Comparison of ENCODE assay signal across 8 cellular contexts in the genomic region with DNA sequence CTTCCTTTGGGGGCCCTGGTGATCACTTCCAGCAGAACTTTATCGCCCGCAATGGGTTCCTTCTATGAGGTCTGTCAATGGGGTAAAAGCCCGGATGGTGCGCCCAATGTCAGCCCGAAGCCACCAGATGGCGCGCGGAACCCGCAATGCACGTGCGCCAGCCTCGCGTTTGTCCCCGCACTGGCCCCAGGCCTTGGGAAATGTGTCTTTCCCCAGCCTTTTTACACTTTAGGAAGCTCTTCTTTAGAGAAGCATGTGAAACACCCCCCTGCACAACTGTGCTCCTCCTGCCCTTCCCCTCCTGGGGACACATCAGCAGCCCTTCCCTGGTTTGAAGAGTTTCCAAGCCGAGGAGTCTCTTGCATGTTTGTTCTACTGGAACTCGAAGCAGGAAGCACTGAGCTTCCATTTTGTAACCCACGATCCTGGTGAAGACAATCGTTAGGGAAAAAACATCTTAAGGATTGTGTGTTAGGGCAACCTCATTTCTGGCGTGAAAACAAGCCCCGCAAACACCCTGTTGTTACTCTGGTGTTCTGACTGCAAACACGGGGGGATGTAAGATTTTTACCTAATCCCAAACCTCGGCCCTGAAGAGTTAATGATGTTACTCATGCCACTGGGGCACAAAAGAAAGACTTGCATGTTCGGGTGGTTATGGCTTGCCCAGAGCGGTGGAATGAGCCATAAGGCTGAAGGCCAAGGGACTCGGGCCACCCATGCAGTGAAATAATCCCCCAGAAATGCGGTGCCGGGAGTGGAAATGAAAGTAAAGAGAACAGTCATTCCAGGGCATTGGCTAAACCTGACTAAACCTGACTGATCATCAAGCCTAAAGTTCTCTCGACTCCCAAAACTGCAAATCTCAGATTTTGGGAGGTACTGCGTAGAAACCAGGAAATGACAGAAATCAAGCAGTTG. TPM values are rescaled to one million over a fixed set of nuclear protein-coding genes. Genes with fewer than 3 reads are reported as not detected.
DNase-seq lines count a peak whose midpoint lies in the region; ATAC-seq and TF ChIP-seq lines count a peak whose summit lies in the region.

No MANE protein-coding gene starts in this region.

- no peaks in the 10 kb centered on the region for H3K79me2 ChIP-seq in GM23248 (ENCODE audit: insufficient read depth)

- ATAC-seq in activated naive CD8-positive, alpha-beta T cell treated with anti-CD3 and anti-CD28 coated beads, Interleukin-2, amount 50 U/mL, for 24 hours: peak; percentile 66

- intact Hi-C loops in Calu3 (cut with micrococcal nuclease; ENCODE audit: unreplicated experiment) (loop anchor here (1.0 to 5.0 kb wide), 9 partner anchors 45 to 594 kb away; no protein-coding TSS in a partner anchor), transverse colon (cut with DNase I; ENCODE audit: low total_unique reads) (loop anchor here (5.0 to 10.0 kb wide), 4 partner anchors 113 to 1555 kb away; partner anchors contain the start of gene IRF2BP2)

- H3K4me3 Mint-ChIP-seq in Calu3 (ENCODE audit: low read depth, unreplicated experiment) (peak overlapping the region; percentile 51), progenitor cell of endocrine pancreas (ENCODE audit: low read depth) (no peak overlapping the region)
- no peak overlapping the region for H3K4me3 Mint-ChIP-seq in activated naive CD8-positive, alpha-beta T cell treated with anti-CD3 and anti-CD28 coated beads, Interleukin-2, amount 50 U/mL, for 24 hours

- H3K36me3 ChIP-seq in GM23248 (ENCODE audit: low read depth) (no peaks in the 10 kb centered on the region), cardiac muscle cell (no peaks in the 10 kb centered on the region), transverse colon (no peaks in the 10 kb centered on the region)

- H3K4me3 ChIP-seq in GM23248 (peak overlapping the region; percentile 61), cardiac muscle cell (no peak overlapping the region), transverse colon (peak overlapping the region in 1 of 4 donors; percentile 21)

- H3K9ac ChIP-seq in GM23248: peak overlapping the region; percentile 94

- H3K36me3 Mint-ChIP-seq in Calu3 (ENCODE audit: insufficient read depth, unreplicated experiment): peaks cover 14% of the 10 kb centered on the region
- peaks cover 14% of the 10 kb centered on the region for H3K36me3 Mint-ChIP-seq in activated naive CD8-positive, alpha-beta T cell treated with anti-CD3 and anti-CD28 coated beads, Interleukin-2, amount 50 U/mL, for 24 hours (ENCODE audit: low read depth)
- no peaks in the 10 kb centered on the region for H3K36me3 Mint-ChIP-seq in progenitor cell of endocrine pancreas (ENCODE audit: insufficient read depth)

- H3K27ac Mint-ChIP-seq in Calu3 (ENCODE audit: unreplicated experiment): peak overlapping the region; percentile 97
- peak overlapping the region; percentile 84 for H3K27ac Mint-ChIP-seq in activated naive CD8-positive, alpha-beta T cell treated with anti-CD3 and anti-CD28 coated beads, Interleukin-2, amount 50 U/mL, for 24 hours
- H3K27ac Mint-ChIP-seq in progenitor cell of endocrine pancreas: peak overlapping the region; percentile 60

- BruUV-seq in Calu3 (replicated peaks; lab: Mats Ljungman, UMichigan): no TSS peak

- peak; percentile 19 for TF ChIP-seq POLR2A in transverse colon (IDR thresholded peaks at IDR 0.05)

- no peaks in the 10 kb centered on the region for H4K20me1 ChIP-seq in GM23248 (ENCODE audit: insufficient read depth)

- CTCF ChIA-PET in Calu3 (lab: Charles Lee): interaction anchor here (0.5 to 2.8 kb wide), 22 partner anchors 10 to 594 kb away, joined by 3 to 25 read pairs (median 4); partner anchors contain the start of gene IRF2BP2

- peaks cover 87% of the 10 kb centered on the region for H3K4me1 Mint-ChIP-seq in Calu3 (ENCODE audit: low read depth, unreplicated experiment)
- peaks cover 70% of the 10 kb centered on the region for H3K4me1 Mint-ChIP-seq in activated naive CD8-positive, alpha-beta T cell treated with anti-CD3 and anti-CD28 coated beads, Interleukin-2, amount 50 U/mL, for 24 hours
- peaks cover 8% of the 10 kb centered on the region for H3K4me1 Mint-ChIP-seq in progenitor cell of endocrine pancreas (ENCODE audit: low read depth)

- no peaks in the 10 kb centered on the region for H3K9me3 ChIP-seq in GM23248 (ENCODE audit: low read depth)
- H3K9me3 ChIP-seq in cardiac muscle cell (ENCODE audit: low read depth): no peaks in the 10 kb centered on the region
- H3K9me3 ChIP-seq in transverse colon: no peaks in the 10 kb centered on the region

- WGBS in GM23248 (ENCODE audit: low coverage in 1 of 2, low lambda C conversion rate in 2 of 2, missing lambda C conversion rate in 2 of 2), 2 experiments: 1% methylated on average over 29 of the region's 29 CpGs
- WGBS in transverse colon (ENCODE audit: low coverage in 1 of 2), 2 donors: 20 to 29% methylated on average over 6 to 29 of the region's 29 CpGs

- in situ Hi-C loops in GM23248 (cut with MboI): loop anchor here (5.0 to 25.0 kb wide), 3 partner anchors 95 to 583 kb away; no protein-coding TSS in a partner anchor
- in situ Hi-C loops in transverse colon (cut with MboI; ENCODE audit: low pct_ligation_motif_present in 1 of 4, low pct_unique_long_range_greater_than_20kb in 1 of 4, low sequenced_read_pairs in 3 of 4): loop anchor here (5.0 to 25.0 kb wide), 7 partner anchors 95 to 913 kb away; no protein-coding TSS in a partner anchor

- H3K27me3 ChIP-seq in GM23248 (replicated peaks; ENCODE audit: insufficient read depth): no peaks in the 10 kb centered on the region
- H3K27me3 ChIP-seq in cardiac muscle cell: no peaks in the 10 kb centered on the region
- H3K27me3 ChIP-seq in transverse colon: no peaks in the 10 kb centered on the region

- H3K4me2 ChIP-seq in GM23248 (ENCODE audit: unreplicated experiment): peak overlapping the region; percentile 77

- H3F3A ChIP-seq in GM23248 (ENCODE audit: insufficient read depth): peaks cover 42% of the 10 kb centered on the region

- TF ChIP-seq CTCF in Calu3 (IDR thresholded peaks at IDR 0.05; ENCODE audit: unreplicated experiment) (peak; percentile 93), cardiac muscle cell (IDR thresholded peaks at IDR 0.05; ENCODE audit: low read depth, low read length) (peak; percentile 95), progenitor cell of endocrine pancreas (IDR thresholded peaks at IDR 0.05; ENCODE audit: unreplicated experiment) (peak; percentile 96), transverse colon (IDR thresholded peaks at IDR 0.05) (peak; percentile 90 to 97 (median 92))

- peak overlapping the region; percentile 82 for H2AFZ ChIP-seq in GM23248

- H3K9me2 ChIP-seq in GM23248 (ENCODE audit: insufficient read depth): no peaks in the 10 kb centered on the region

- H3K9me3 Mint-ChIP-seq in Calu3 (ENCODE audit: low read depth, unreplicated experiment) (no peaks in the 10 kb centered on the region), progenitor cell of endocrine pancreas (ENCODE audit: low read depth) (no peaks in the 10 kb centered on the region)
- peaks cover 23% of the 10 kb centered on the region for H3K9me3 Mint-ChIP-seq in activated naive CD8-positive, alpha-beta T cell treated with anti-CD3 and anti-CD28 coated beads, Interleukin-2, amount 50 U/mL, for 24 hours

- H3K27me3 Mint-ChIP-seq in Calu3 (ENCODE audit: unreplicated experiment): no peaks in the 10 kb centered on the region
- H3K27me3 Mint-ChIP-seq in activated naive CD8-positive, alpha-beta T cell treated with anti-CD3 and anti-CD28 coated beads, Interleukin-2, amount 50 U/mL, for 24 hours: peaks cover 5% of the 10 kb centered on the region
- no peaks in the 10 kb centered on the region for H3K27me3 Mint-ChIP-seq in progenitor cell of endocrine pancreas

- no peak for TF ChIP-seq EP300 in transverse colon (IDR thresholded peaks at IDR 0.05; ENCODE audit: low read depth)

- H3K4me1 ChIP-seq in GM23248 (ENCODE audit: insufficient read depth): peaks cover 47% of the 10 kb centered on the region
- peaks cover 26% of the 10 kb centered on the region for H3K4me1 ChIP-seq in cardiac muscle cell (ENCODE audit: low read depth)
- peaks cover 8 to 25% (median 18%) of the 10 kb centered on the region in 4 donors for H3K4me1 ChIP-seq in transverse colon

- H3K27ac ChIP-seq in GM23248 (peak overlapping the region; percentile 99), cardiac muscle cell (peak overlapping the region; percentile 66), transverse colon (peak overlapping the region; percentile 84 to 87 (median 86))

- DNase-seq in Calu3 (peak; percentile 95), GM23248 (peak; percentile 97), NCI-H1105 (lab: John Stamatoyannopoulos, UW) (peak; percentile 47), T follicular helper cell (ENCODE audit: low read depth) (peak; percentile 71), cardiac muscle cell (ENCODE audit: low read depth in 1 of 2, low spot score in 1 of 2) (peak; percentile 90 to 95), progenitor cell of endocrine pancreas (ENCODE audit: low spot score, unreplicated experiment) (peak; percentile 82), transverse colon (peak; percentile 93)
- DNase-seq in activated naive CD8-positive, alpha-beta T cell treated with anti-CD3 and anti-CD28 coated beads, Interleukin-2, amount 50 U/mL, for 24 hours: peak; percentile 92

RNA-seq across cellular contexts. Expression of gene TARBP1, which starts 20.4 kb away (rescaled TPM):
- 38.1 and 39.6 TPM in 2 replicates for total RNA-seq in Calu3 (2022)
- total RNA-seq in GM23248 (2014; rRNA removed; shearing (Covaris generic)): 11.9 and 61.0 TPM in 2 replicates
- polyA plus RNA-seq in GM23248 (2016; fragmentation: Nextera tagmentation; extraction: Ambion mirVana): 5.2 and 5.7 TPM in 2 replicates
- total RNA-seq in cardiac muscle cell: 14.4 and 34.3 TPM in 2 replicates
- polyA plus RNA-seq in cardiac muscle cell: 25.6 and 44.2 TPM in 2 replicates
- 60.4 and 65.9 TPM in 2 replicates for total RNA-seq in progenitor cell of endocrine pancreas
- total RNA-seq in transverse colon: 10 to 100 TPM; 19.9 to 44.4 (median 27.6) TPM

Comparison
In these comparisons a context has a peak if more than half of its experiments do, and no peak if none do; other contexts are left out.
1. DNase-seq: peak in every context shown above with its lines; median percentile 97 in GM23248; 95 in Calu3; 93 in transverse colon; 92 in cardiac muscle cell; 92 in activated naive CD8-positive, alpha-beta T cell treated with anti-CD3 and anti-CD28 coated beads, Interleukin-2, amount 50 U/mL, for 24 hours; 82 in progenitor cell of endocrine pancreas; 71 in T follicular helper cell; 47 in NCI-H1105.